In genomic region chr2:119662297-119662696, GRCh38 we compare ENCODE assay signal across 7 cellular contexts.
"Had no signal": no experiment of that assay in that cellular context is flagged by ENCODE, and none has a peak within 500 bp of the region (broad histone marks: within the 10 kb centered on the region; RNA-seq: fewer than 3 reads in every experiment).

No MANE protein-coding gene starts in this region.

- FAIRE-seq: HTR-8/SVneo, K562 had no signal

- DNase-seq: IMR-90, KBM-7, KG1 had no signal

- H3K4me2 ChIP-seq: KMS-11 had no signal

- H3K4me3 ChIP-seq: K562 had no signal

- H3K9ac ChIP-seq: KMS-11 had no signal

- ATAC-seq: K562 had no signal

- H3K27ac ChIP-seq: HL-60, KMS-11 had no signal
